In genomic region chr2:219206442-219207253, GRCh38 we compare ENCODE assay signal across 8 cellular contexts. TPM values are rescaled to one million over a fixed set of nuclear protein-coding genes. Genes with fewer than 3 reads are reported as not detected.
DNase-seq lines count a peak whose midpoint lies in the region; ATAC-seq, FAIRE-seq and TF ChIP-seq lines count a peak whose summit lies in the region.

A gene with protein sequence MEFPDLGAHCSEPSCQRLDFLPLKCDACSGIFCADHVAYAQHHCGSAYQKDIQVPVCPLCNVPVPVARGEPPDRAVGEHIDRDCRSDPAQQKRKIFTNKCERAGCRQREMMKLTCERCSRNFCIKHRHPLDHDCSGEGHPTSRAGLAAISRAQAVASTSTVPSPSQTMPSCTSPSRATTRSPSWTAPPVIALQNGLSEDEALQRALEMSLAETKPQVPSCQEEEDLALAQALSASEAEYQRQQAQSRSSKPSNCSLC (plus strand): TSS chr2:219206782. CDS start chr2:219206988, 206 bp downstream.

- no peaks in the 10 kb centered on the region for H3K27me3 ChIP-seq in left ventricle myocardium inferior (ENCODE audit: low read depth)

- intact Hi-C loops in left ventricle myocardium inferior (cut with micrococcal nuclease) = no loop called here

- H3K36me3 Mint-ChIP-seq in T-helper 17 cell (ENCODE audit: low read depth) = no peaks in the 10 kb centered on the region

- peak within 1 kb of the TSS; percentile 97 for H3K27ac ChIP-seq in left ventricle myocardium inferior (replicated peaks)

- TF ChIP-seq CTCF in left ventricle myocardium inferior (IDR thresholded peaks at IDR 0.05; ENCODE audit: borderline replicate concordance) = peak; percentile 33

- H3K36me3 ChIP-seq in left ventricle myocardium inferior = peaks cover 31% of the 10 kb centered on the region

- peak; percentile 76 for FAIRE-seq in urothelium cell line (lab: Jason Lieb, UNC)

- no peaks in the 10 kb centered on the region for H3K27me3 Mint-ChIP-seq in T-helper 17 cell

- peaks cover 27% of the 10 kb centered on the region for H3K4me1 ChIP-seq in left ventricle myocardium inferior

- no peaks in the 10 kb centered on the region for H3K9me3 ChIP-seq in T-helper 17 cell (ENCODE audit: control insufficient read depth, low read length, poor library complexity, severe bottlenecking)
- H3K9me3 ChIP-seq in left ventricle myocardium inferior (replicated peaks) = no peaks in the 10 kb centered on the region

- peaks cover 20% of the 10 kb centered on the region for H3K4me1 Mint-ChIP-seq in T-helper 17 cell

- DNase-seq in NCI-H187 (lab: John Stamatoyannopoulos, UW) = peak; percentile 64 to 74
- peak; percentile 95 to 98 (median 95) for DNase-seq in T-helper 17 cell
- DNase-seq in amygdala (lab: John Stamatoyannopoulos, UW) = peak; percentile 36 to 97 (median 90)
- peak; percentile 94 for DNase-seq in left ventricle myocardium inferior
- peak; percentile 69 for DNase-seq in pulmonary artery endothelial cell (ENCODE audit: low read depth, low spot score)
- peak; percentile 99 for DNase-seq in urothelium cell line (ENCODE audit: low spot score)

- H3K27ac Mint-ChIP-seq in T-helper 17 cell = peak within 1 kb of the TSS; percentile 94

- H3K4me3 ChIP-seq in left ventricle myocardium inferior = peak within 1 kb of the TSS; percentile 81

- peak within 1 kb of the TSS; percentile 91 for H3K4me3 Mint-ChIP-seq in T-helper 17 cell

- ATAC-seq in GM18502 (IDR thresholded peaks at IDR 0.05; ENCODE audit: poor library complexity, unreplicated experiment) (peak; percentile 96), HG02943 (IDR thresholded peaks at IDR 0.05; ENCODE audit: low read depth, unreplicated experiment) (peak; percentile 92), T-helper 17 cell (peak; percentile 95)

RNA-seq across cellular contexts. Expression of the gene that starts here (rescaled TPM):
- total RNA-seq in T-helper 17 cell = 10 to 100 TPM; 65.3 to 71.1 TPM
- total RNA-seq in left ventricle myocardium inferior = 19.7 TPM
- 18.8 and 20.2 TPM in 2 replicates for total RNA-seq in pulmonary artery endothelial cell

Comparison
In these comparisons a context has a peak if more than half of its experiments do, and no peak if none do; other contexts are left out.
1. Peak in every context shown above with its lines: DNase-seq, ATAC-seq, H3K4me3 ChIP-seq and H3K27ac ChIP-seq.